ENCODE assay signal across 1 cellular context in genomic region chr19:12866416-12867119, GRCh38.
A peak's percentile ranks its signal among the peaks of the same experiment; 100 is the strongest.
TF ChIP-seq lines count a peak whose summit lies in the region.

No MANE protein-coding gene starts in this region.

TF ChIP-seq in K562, 482 proteins besides CTCF, POLR2A, EP300 and RAD21:
- no peak for TF ChIP-seq RFX5 (IDR thresholded peaks at IDR 0.05; ENCODE audit: low read depth, low read length)
- TF ChIP-seq KLF1 (tag; IDR thresholded peaks at IDR 0.05), result peak; percentile 29; the same call in 1 of the 2 replicates
